In the genomic region with DNA sequence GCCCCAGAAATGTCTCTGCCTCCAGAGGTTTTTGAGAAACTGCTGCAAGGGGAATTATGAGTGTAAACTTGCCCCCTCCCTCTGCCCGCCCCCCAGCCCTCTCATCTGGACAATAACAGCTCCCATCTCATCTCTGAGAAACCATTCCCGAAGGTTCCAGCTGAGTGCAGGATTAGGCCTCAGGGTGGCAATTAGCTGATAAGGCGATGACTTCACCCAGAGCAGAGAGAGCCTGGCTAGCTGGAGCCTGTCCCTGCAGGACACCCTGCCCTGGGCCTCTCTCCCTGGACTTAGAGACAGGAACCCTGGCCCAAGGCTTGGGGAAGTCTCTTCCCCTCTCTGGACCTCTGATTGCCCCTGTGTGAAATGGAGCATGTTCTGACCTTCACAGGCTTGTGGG, we compare ENCODE assay signal across 17 cellular contexts. TPM values are rescaled to one million over a fixed set of nuclear protein-coding genes. Genes with fewer than 3 reads are reported as not detected.
DNase-seq lines count a peak whose midpoint lies in the region; ATAC-seq, FAIRE-seq and TF ChIP-seq lines count a peak whose summit lies in the region.
"Had no signal": no experiment of that assay in that cellular context is flagged by ENCODE, and none has a peak within 500 bp of the region (broad histone marks: within the 10 kb centered on the region; RNA-seq: fewer than 3 reads in every experiment).

No MANE protein-coding gene starts in this region.

- H3K27ac ChIP-seq in HepG2 (ENCODE audit: extremely low read length, insufficient read depth, low read length) (no peak overlapping the region), right lobe of liver (no peak overlapping the region), mesenchymal stem cell (ENCODE audit: low read length, poor library complexity, severe bottlenecking) (no peak overlapping the region), coronary artery (no peak overlapping the region)

- no peak for TF ChIP-seq CTCF in HepG2 (CRISPR knock-in tag; IDR thresholded peaks at IDR 0.05)
- TF ChIP-seq CTCF in right lobe of liver (IDR thresholded peaks at IDR 0.05): no peak
- no peak for TF ChIP-seq CTCF in coronary artery (IDR thresholded peaks at IDR 0.05)

- in situ Hi-C loops in HepG2 (cut with HindIII; ENCODE audit: extremely low pct_ligation_motif_present, low pct_unique_long_range_greater_than_20kb): loop anchor here (5.0 kb wide), 1 partner anchor 84 kb away; no protein-coding TSS in a partner anchor

- H3K9ac ChIP-seq in HepG2 (ENCODE audit: insufficient read depth, low read depth, low read length): no peak overlapping the region
- no peak overlapping the region for H3K9ac ChIP-seq in mesenchymal stem cell (ENCODE audit: low read length)

- no peak overlapping the region for H3K4me2 ChIP-seq in HepG2 (ENCODE audit: low read depth, low read length)
- H3K4me2 ChIP-seq in mesenchymal stem cell (ENCODE audit: low read length, poor library complexity, severe bottlenecking): no peak overlapping the region

- TF ChIP-seq RAD21 in HepG2 (CRISPR knock-in tag; IDR thresholded peaks at IDR 0.05): no peak

- H4K91ac ChIP-seq in mesenchymal stem cell (ENCODE audit: low read length): no peak overlapping the region

- ATAC-seq in HepG2: peak; percentile 27; the same call in 1 of the 3 replicates
- no peak for ATAC-seq in right lobe of liver

- H2BK120ac ChIP-seq in mesenchymal stem cell (ENCODE audit: low read depth, low read length): no peak overlapping the region

- H3K18ac ChIP-seq in mesenchymal stem cell (ENCODE audit: low read depth in 1 of 2, low read length in 2 of 2): no peak overlapping the region

- H3K4ac ChIP-seq in mesenchymal stem cell (ENCODE audit: low read depth in 1 of 2, low read length in 2 of 2): no peak overlapping the region

- no peak for DNase-seq in HepG2 (ENCODE audit: low spot score)
- no peak for DNase-seq in right lobe of liver
- peak; percentile 42 for DNase-seq in dedifferentiated amniotic fluid mesenchymal stem cell (ENCODE audit: extremely low spot score)
- DNase-seq in mesenchymal stem cell: peak; percentile 54
- DNase-seq in coronary artery (ENCODE audit: low spot score): no peak
- DNase-seq in iPS-NIHi7 (ENCODE audit: extremely low spot score): no peak
- DNase-seq in effector CD8-positive, alpha-beta T cell (lab: John Stamatoyannopoulos, UW): no peak
- DNase-seq in AG20443 (ENCODE audit: low spot score): no peak
- DNase-seq: ACHN, GOT3, NCI-H2029 treated with DMSO at 0.1 percent for 48 hours had no signal

- no peak overlapping the region for H2AFZ ChIP-seq in HepG2 (ENCODE audit: low read length)
- no peak overlapping the region for H2AFZ ChIP-seq in mesenchymal stem cell (ENCODE audit: low read depth, low read length)

- H2BK15ac ChIP-seq in mesenchymal stem cell (ENCODE audit: low read depth, poor library complexity, severe bottlenecking): no peak overlapping the region

- no peak overlapping the region for H3K4me3 ChIP-seq in HepG2 (replicated peaks in 1 of 3; ENCODE audit: insufficient read depth in 1 of 3, low read depth in 2 of 3, low read length in 3 of 3)
- no peak overlapping the region for H3K4me3 ChIP-seq in right lobe of liver
- no peak overlapping the region for H3K4me3 ChIP-seq in mesenchymal stem cell (ENCODE audit: insufficient read depth in 1 of 2, low read depth in 1 of 2, low read length in 2 of 2)
- no peak overlapping the region for H3K4me3 ChIP-seq in coronary artery

- peak overlapping the region in 1 of 2 experiments; percentile 79 for H2BK12ac ChIP-seq in mesenchymal stem cell (ENCODE audit: low read length in 2 of 2)

- TF ChIP-seq POLR2A in HepG2 (IDR thresholded peaks at IDR 0.05; ENCODE audit: insufficient read depth in 1 of 2, low read depth in 2 of 2, low read length in 2 of 2) (no peak), right lobe of liver (IDR thresholded peaks at IDR 0.05) (no peak)

- H3K79me2 ChIP-seq in HepG2 (ENCODE audit: insufficient read depth, low read length): no peaks in the 10 kb centered on the region

- H3K36me3 ChIP-seq in HepG2 (replicated peaks in 1 of 2; ENCODE audit: control insufficient read depth in 1 of 2, insufficient read depth in 2 of 2, low read length in 2 of 2): no peaks in the 10 kb centered on the region
- no peaks in the 10 kb centered on the region for H3K36me3 ChIP-seq in right lobe of liver
- H3K36me3 ChIP-seq in mesenchymal stem cell (ENCODE audit: control insufficient read depth in 1 of 2, insufficient read depth in 2 of 2, low read depth in 1 of 2, low read length in 2 of 2): peaks cover 0 to 3% of the 10 kb centered on the region in 2 experiments

- no peaks in the 10 kb centered on the region for H3K4me1 ChIP-seq in HepG2 (ENCODE audit: insufficient read depth, low read length)
- H3K4me1 ChIP-seq in right lobe of liver: peaks cover 0 to 4% (median 2%) of the 10 kb centered on the region in 4 donors
- H3K4me1 ChIP-seq in mesenchymal stem cell (ENCODE audit: control insufficient read depth, insufficient read depth, low read depth, low read length): peaks cover 5% of the 10 kb centered on the region

- H3K14ac ChIP-seq in mesenchymal stem cell (ENCODE audit: low read length in 2 of 2): no peak overlapping the region

- BruUV-seq in HepG2 (replicated peaks; lab: Mats Ljungman, UMichigan): no TSS peak

- no peak overlapping the region for H3K23ac ChIP-seq in mesenchymal stem cell (ENCODE audit: low read length in 2 of 2)

- CTCF ChIA-PET in HepG2 (lab: Yijun Ruan, JAX; ENCODE audit: low intra/inter-chr PET ratio, low total read pairs): no interaction called here

- WGBS in HepG2 (ENCODE audit: low lambda C conversion rate): 0% methylated on average over 1 of the region's 3 CpGs
- 77% methylated on average over 3 of the region's 3 CpGs for WGBS in right lobe of liver (ENCODE audit: insufficient coverage, low coverage, low lambda C conversion rate, missing lambda C conversion rate)
- 16% methylated on average over 3 of the region's 3 CpGs for WGBS in mesenchymal stem cell

- no peak overlapping the region for H4K8ac ChIP-seq in mesenchymal stem cell (ENCODE audit: low read length)

- H4K20me1 ChIP-seq in HepG2 (ENCODE audit: insufficient read depth, low read length): no peaks in the 10 kb centered on the region

- POLR2A ChIA-PET in HepG2 (lab: Yijun Ruan, JAX): no interaction called here

- TF ChIP-seq EP300 in HepG2 (IDR thresholded peaks at IDR 0.05; ENCODE audit: low read depth in 2 of 2, low read length in 2 of 2) (no peak), HepG2 (CRISPR knock-in tag; IDR thresholded peaks at IDR 0.05; ENCODE audit: borderline replicate concordance) (no peak)

- FAIRE-seq in HepG2 (lab: Jason Lieb, UNC): no peak
- FAIRE-seq: endometrium, GM12891, RCC 7860 had no signal

- H3K27me3 ChIP-seq in HepG2 (ENCODE audit: control insufficient read depth in 1 of 2, insufficient read depth in 2 of 2, low read length in 2 of 2) (peaks cover 0 to 3% of the 10 kb centered on the region in 2 experiments; a peak in 2 of 5 replicates), right lobe of liver (no peaks in the 10 kb centered on the region), mesenchymal stem cell (ENCODE audit: control insufficient read depth in 1 of 2, insufficient read depth in 1 of 2, low read length in 2 of 2) (peaks cover 56 to 77% of the 10 kb centered on the region in 2 experiments)

- no peak overlapping the region for H2BK5ac ChIP-seq in mesenchymal stem cell (ENCODE audit: low read depth, low read length, poor library complexity, severe bottlenecking)

- no peaks in the 10 kb centered on the region for H3K79me1 ChIP-seq in mesenchymal stem cell (replicated peaks; ENCODE audit: low read length, poor library complexity, severe bottlenecking)

- no peaks in the 10 kb centered on the region for H3K9me3 ChIP-seq in HepG2 (ENCODE audit: low read length)
- H3K9me3 ChIP-seq in right lobe of liver: no peaks in the 10 kb centered on the region
- no peaks in the 10 kb centered on the region for H3K9me3 ChIP-seq in mesenchymal stem cell (ENCODE audit: control insufficient read depth, low read length)

- intact Hi-C loops in HepG2 (cut with micrococcal nuclease; ENCODE audit: unreplicated experiment): no loop called here
- intact Hi-C loops in right lobe of liver (cut with DNase I): no loop called here

- H2AK5ac ChIP-seq in mesenchymal stem cell (ENCODE audit: low read length, severe bottlenecking): no peak overlapping the region

TF ChIP-seq in HepG2, 621 proteins besides CTCF, POLR2A, EP300 and RAD21 (continues in another document):
- TF ChIP-seq ZBTB21 (CRISPR knock-in tag; IDR thresholded peaks at IDR 0.05) (no peak), ZNF510 (CRISPR knock-in tag; IDR thresholded peaks at IDR 0.05; ENCODE audit: low read depth) (no peak), HNRNPUL1 (IDR thresholded peaks at IDR 0.05; ENCODE audit: low read depth, low read length) (no peak)

RNA-seq across cellular contexts. Expression of gene HAND1, which starts 45.7 kb away (rescaled TPM):
- total RNA-seq in HepG2 (2016; rRNA removed; fragmentation: Illumina TruSeq; extraction: Trizol) (not detected in 2 replicates), right lobe of liver (not detected)
- total RNA-seq in HepG2 (2016; cell fraction: cytosol; rRNA removed; fragmentation: Illumina TruSeq; extraction: Trizol; ENCODE audit: low read depth): not detected in 2 replicates
- not detected in 2 replicates for total RNA-seq in HepG2 (2016; cell fraction: insoluble cytoplasmic fraction; rRNA removed; fragmentation: Illumina TruSeq; extraction: Trizol)
- not detected in 2 replicates for total RNA-seq in HepG2 (2016; cell fraction: membrane; rRNA removed; fragmentation: Illumina TruSeq; extraction: Trizol)
- total RNA-seq in HepG2 (2016; cell fraction: nucleus; rRNA removed; fragmentation: Illumina TruSeq; extraction: Trizol): not detected in 2 replicates
- polyA plus RNA-seq in HepG2 (2011; rRNA removed): not detected in 2 replicates
- not detected in 2 replicates for polyA plus RNA-seq in HepG2 (2011; cell fraction: cytosol; rRNA removed)
- polyA plus RNA-seq in HepG2 (2011; cell fraction: nucleus; rRNA removed): not detected in 2 replicates
- not detected in 2 replicates for polyA plus RNA-seq in HepG2 (2012)
- polyA plus RNA-seq in HepG2 (2016; cell fraction: cytosol; fragmentation: Illumina TruSeq; extraction: Trizol; ENCODE audit: low read depth): not detected in 2 replicates
- not detected in 2 replicates for polyA plus RNA-seq in HepG2 (2016; cell fraction: insoluble cytoplasmic fraction; fragmentation: Illumina TruSeq; extraction: Trizol; ENCODE audit: low read depth)
- polyA plus RNA-seq in HepG2 (2016; cell fraction: membrane; fragmentation: Illumina TruSeq; extraction: Trizol; ENCODE audit: low read depth): not detected in 2 replicates
- not detected in 2 replicates for polyA plus RNA-seq in HepG2 (2016; cell fraction: nucleus; fragmentation: Illumina TruSeq; extraction: Trizol; ENCODE audit: insufficient read depth, low read depth)
- not detected in 2 replicates for polyA minus RNA-seq in HepG2 (2011; rRNA and poly(A)+ RNA removed; ENCODE audit: low replicate concordance)
- not detected in 2 replicates for polyA minus RNA-seq in HepG2 (2011; cell fraction: cytosol; rRNA and poly(A)+ RNA removed)
- not detected in 2 replicates for polyA minus RNA-seq in HepG2 (2011; cell fraction: nucleus; rRNA and poly(A)+ RNA removed)
- 0.08 TPM for polyA plus RNA-seq in mesenchymal stem cell (2013, experiment 1 of 2)
- polyA plus RNA-seq in mesenchymal stem cell (2013, experiment 2 of 2): 0.08 TPM
- total RNA-seq: mononuclear cell, renal cortical epithelial cell, temporal lobe had no signal

Comparison
In these comparisons a context has a peak if more than half of its experiments do, and no peak if none do; other contexts are left out.
1. DNase-seq: peak in dedifferentiated amniotic fluid mesenchymal stem cell (single experiment) and mesenchymal stem cell (single experiment); none in HepG2 (single experiment), right lobe of liver (0 of 3), coronary artery (single experiment), iPS-NIHi7 (single experiment), effector CD8-positive, alpha-beta T cell (single experiment) and AG20443 (single experiment).